Comparison of ENCODE assay signal across 8 cellular contexts in genomic region chr16:53100131-53100748, GRCh38. TPM values are rescaled to one million over a fixed set of nuclear protein-coding genes. Genes with fewer than 3 reads are reported as not detected.
A peak's percentile ranks its signal among the peaks of the same experiment; 100 is the strongest.
DNase-seq lines count a peak whose midpoint lies in the region; ATAC-seq, FAIRE-seq and TF ChIP-seq lines count a peak whose summit lies in the region.

No MANE protein-coding gene starts in this region.

- H3K9me3 ChIP-seq in SK-N-SH: no peaks in the 10 kb centered on the region
- no peaks in the 10 kb centered on the region for H3K9me3 ChIP-seq in keratinocyte (ENCODE audit: control insufficient read depth, low read depth, low read length)
- no peaks in the 10 kb centered on the region for H3K9me3 ChIP-seq in suprapubic skin

- CTCF ChIA-PET in SK-N-SH (lab: Yijun Ruan, JAX): interaction anchor here (0.8 to 3.4 kb wide), 8 partner anchors 15 to 57 kb away, joined by 3 to 31 read pairs (median 4); partner anchors contain the start of gene CHD9

- no peaks in the 10 kb centered on the region for H3K9me1 ChIP-seq in keratinocyte (ENCODE audit: control insufficient read depth, extremely low read depth, insufficient read depth, low read length)

- TF ChIP-seq POLR2A in suprapubic skin (IDR thresholded peaks at IDR 0.05) (no peak), GM12891 (IDR thresholded peaks at IDR 0.05; ENCODE audit: low read depth, low read length) (no peak)

- H3K4me1 ChIP-seq in SK-N-SH (ENCODE audit: control insufficient read depth in 1 of 2, insufficient read depth in 2 of 2, low read depth in 1 of 2, low read length in 1 of 2): peaks cover 17 to 25% of the 10 kb centered on the region in 2 experiments
- H3K4me1 ChIP-seq in keratinocyte (ENCODE audit: control insufficient read depth, extremely low read depth, insufficient read depth, low read length): peaks cover 23% of the 10 kb centered on the region
- peaks cover 44% of the 10 kb centered on the region for H3K4me1 ChIP-seq in suprapubic skin

- H3K4me2 ChIP-seq in SK-N-SH (peak overlapping the region; percentile 82), keratinocyte (ENCODE audit: control insufficient read depth, extremely low read depth, insufficient read depth, low read depth, low read length) (peak overlapping the region; percentile 88)

- no peaks in the 10 kb centered on the region for H3K36me3 Mint-ChIP-seq in activated T-helper 2 cell treated with anti-CD3 and anti-CD28 coated beads, Interferon-gamma antibody, Interleukin-2, Interleukin-4, amounts not matched to agents 10 μg/mL and 5 μg/mL and 100 μg/mL, durations not matched to agents 14 hours and 24 hours and 36 hours (ENCODE audit: low read depth)

- H2AFZ ChIP-seq in SK-N-SH (ENCODE audit: low read depth) (peak overlapping the region; percentile 37; the same call in 1 of the 2 replicates), keratinocyte (ENCODE audit: control insufficient read depth, low read length) (peak overlapping the region; percentile 57)

- 51% methylated on average over 9 of the region's 9 CpGs for WGBS in SK-N-SH (ENCODE audit: low lambda C conversion rate)
- whole genome bisulfite sequencing in suprapubic skin: 55% methylated on average over 9 of the region's 9 CpGs

- H3K9ac ChIP-seq in SK-N-SH (peak overlapping the region; percentile 74; the same call in 1 of the 2 replicates), keratinocyte (ENCODE audit: control insufficient read depth, extremely low read depth, insufficient read depth, low read length) (peak overlapping the region; percentile 77)

- no peaks in the 10 kb centered on the region for H3K27me3 Mint-ChIP-seq in activated T-helper 2 cell treated with anti-CD3 and anti-CD28 coated beads, Interferon-gamma antibody, Interleukin-2, Interleukin-4, amounts not matched to agents 10 μg/mL and 5 μg/mL and 100 μg/mL, durations not matched to agents 14 hours and 24 hours and 36 hours (ENCODE audit: low read depth)

- no peak for TF ChIP-seq RAD21 in SK-N-SH (IDR thresholded peaks at IDR 0.05; ENCODE audit: low read length)

- intact Hi-C loops in activated T-helper 2 cell treated with anti-CD3 and anti-CD28 coated beads, Interferon-gamma antibody, Interleukin-2, Interleukin-4, amounts not matched to agents 10 μg/mL and 5 μg/mL and 100 μg/mL, durations not matched to agents 14 hours and 24 hours and 36 hours (cut with micrococcal nuclease): no loop called here

- H3K27me3 ChIP-seq in SK-N-SH (ENCODE audit: insufficient read depth): no peaks in the 10 kb centered on the region
- H3K27me3 ChIP-seq in keratinocyte (ENCODE audit: control insufficient read depth, extremely low read depth, insufficient read depth, low read length): no peaks in the 10 kb centered on the region
- no peaks in the 10 kb centered on the region for H3K27me3 ChIP-seq in suprapubic skin

- dilution Hi-C loops in keratinocyte (cut with MboI; ENCODE audit: extremely low pct_ligation_motif_present, low sequenced_read_pairs): no loop called here

- H3K4me3 Mint-ChIP-seq in activated T-helper 2 cell treated with anti-CD3 and anti-CD28 coated beads, Interferon-gamma antibody, Interleukin-2, Interleukin-4, amounts not matched to agents 10 μg/mL and 5 μg/mL and 100 μg/mL, durations not matched to agents 14 hours and 24 hours and 36 hours (ENCODE audit: low read depth): peak overlapping the region; percentile 83

- TF ChIP-seq EP300 in SK-N-SH (IDR thresholded peaks at IDR 0.05; ENCODE audit: borderline replicate concordance in 1 of 2, low read depth in 1 of 2, low read length in 1 of 2): no peak
- TF ChIP-seq EP300 in suprapubic skin (IDR thresholded peaks at IDR 0.05): no peak

- DNase-seq in SK-N-SH (no peak), keratinocyte (ENCODE audit: low read depth, low spot score) (no peak), suprapubic skin (ENCODE audit: low spot score in 2 of 2) (no peak), NCI-H2081 treated with DMSO at 0.1 percent for 48 hours (lab: John Stamatoyannopoulos, UW) (no peak), NOMO-1 (lab: John Stamatoyannopoulos, UW; ENCODE audit: unreplicated experiment in 2 of 2) (no peak), GM12891 (ENCODE audit: insufficient read length, low spot score) (no peak)
- no peak for DNase-seq in activated T-helper 2 cell treated with anti-CD3 and anti-CD28 coated beads, Interferon-gamma antibody, Interleukin-2, Interleukin-4, amounts not matched to agents 10 μg/mL and 5 μg/mL and 100 μg/mL, durations not matched to agents 14 hours and 24 hours and 36 hours (ENCODE audit: low spot score)

- H3K27ac Mint-ChIP-seq in activated T-helper 2 cell treated with anti-CD3 and anti-CD28 coated beads, Interferon-gamma antibody, Interleukin-2, Interleukin-4, amounts not matched to agents 10 μg/mL and 5 μg/mL and 100 μg/mL, durations not matched to agents 14 hours and 24 hours and 36 hours: peak overlapping the region; percentile 22

- H3K9me3 Mint-ChIP-seq in activated T-helper 2 cell treated with anti-CD3 and anti-CD28 coated beads, Interferon-gamma antibody, Interleukin-2, Interleukin-4, amounts not matched to agents 10 μg/mL and 5 μg/mL and 100 μg/mL, durations not matched to agents 14 hours and 24 hours and 36 hours: no peaks in the 10 kb centered on the region

- H3K36me3 ChIP-seq in SK-N-SH (replicated peaks in 1 of 2; ENCODE audit: control insufficient read depth in 1 of 2, insufficient read depth in 2 of 2, low read length in 1 of 2): peaks cover 0 to 3% of the 10 kb centered on the region in 2 experiments
- H3K36me3 ChIP-seq in keratinocyte (ENCODE audit: control insufficient read depth in 2 of 2, extremely low read depth in 1 of 2, insufficient read depth in 2 of 2, low read length in 2 of 2): peaks cover 0 to 4% of the 10 kb centered on the region in 2 experiments
- no peaks in the 10 kb centered on the region for H3K36me3 ChIP-seq in suprapubic skin

- peaks cover 20% of the 10 kb centered on the region for H3K4me1 Mint-ChIP-seq in activated T-helper 2 cell treated with anti-CD3 and anti-CD28 coated beads, Interferon-gamma antibody, Interleukin-2, Interleukin-4, amounts not matched to agents 10 μg/mL and 5 μg/mL and 100 μg/mL, durations not matched to agents 14 hours and 24 hours and 36 hours (ENCODE audit: low read depth)

- TF ChIP-seq CTCF in SK-N-SH (IDR thresholded peaks at IDR 0.05) (no peak), keratinocyte (optimal IDR thresholded peaks at IDR 0.05 in 1 of 3, IDR thresholded peaks at IDR 0.05 in 1 of 3, conservative IDR thresholded peaks at IDR 0.05 in 1 of 3; ENCODE audit: extremely low read depth in 1 of 3, insufficient read depth in 2 of 3, low read length in 3 of 3) (no peak), suprapubic skin (IDR thresholded peaks at IDR 0.05) (no peak)

- peaks cover 38% of the 10 kb centered on the region for H3F3A ChIP-seq in SK-N-SH (replicated peaks; ENCODE audit: insufficient read depth)

- H3K27ac ChIP-seq in SK-N-SH (ENCODE audit: low read depth in 2 of 2, low read length in 1 of 2) (peak overlapping the region; percentile 99), keratinocyte (ENCODE audit: control insufficient read depth, insufficient read depth, low read length) (peak overlapping the region; percentile 96), suprapubic skin (peak overlapping the region; percentile 90)

- H3K79me2 ChIP-seq in SK-N-SH (ENCODE audit: insufficient read depth): peaks cover 68% of the 10 kb centered on the region
- peaks cover 19% of the 10 kb centered on the region for H3K79me2 ChIP-seq in keratinocyte (ENCODE audit: control insufficient read depth, insufficient read depth, low read length)

- H3K9me2 ChIP-seq in SK-N-SH: no peaks in the 10 kb centered on the region

- H4K20me1 ChIP-seq in SK-N-SH (ENCODE audit: insufficient read depth) (no peaks in the 10 kb centered on the region), keratinocyte (ENCODE audit: control insufficient read depth, extremely low read depth, insufficient read depth, low read length) (no peaks in the 10 kb centered on the region)

- POLR2A ChIA-PET in SK-N-SH (lab: Yijun Ruan, JAX): interaction anchor here (0.7 to 4.7 kb wide), 7 partner anchors 8 to 45 kb away, joined by 3 to 58 read pairs (median 16); partner anchors contain the start of gene CHD9

- peak overlapping the region; percentile 36 to 61 for H3K4me3 ChIP-seq in SK-N-SH (ENCODE audit: low read depth in 2 of 2, low read length in 1 of 2)
- peak overlapping the region; percentile 21 to 37 (median 35) for H3K4me3 ChIP-seq in keratinocyte (ENCODE audit: control insufficient read depth in 2 of 3, extremely low read depth in 1 of 3, insufficient read depth in 2 of 3, low read depth in 1 of 3, low read length in 3 of 3)
- peak overlapping the region; percentile 55 for H3K4me3 ChIP-seq in suprapubic skin

- no peak for FAIRE-seq in keratinocyte (lab: Jason Lieb, UNC)
- FAIRE-seq in GM12891 (lab: Jason Lieb, UNC): no peak

- ATAC-seq in SK-N-SH treated with all-trans-retinoic acid at 6 μM for 48 hours: no peak

RNA-seq across cellular contexts. Expression of gene CHD9, which starts 45.4 kb away (rescaled TPM):
- polyA plus RNA-seq in SK-N-SH (2012; rRNA removed): 6.2 and 9.2 TPM in 2 replicates
- polyA plus RNA-seq in SK-N-SH (2012; cell fraction: cytosol; rRNA removed): 8.2 and 10.6 TPM in 2 replicates
- 10.2 and 20.1 TPM in 2 replicates for polyA plus RNA-seq in SK-N-SH (2012; cell fraction: nucleus; rRNA removed)
- total RNA-seq in activated T-helper 2 cell treated with anti-CD3 and anti-CD28 coated beads, Interferon-gamma antibody, Interleukin-2, Interleukin-4, amounts not matched to agents 10 μg/mL and 5 μg/mL and 100 μg/mL, durations not matched to agents 14 hours and 24 hours and 36 hours: 25.0 and 27.1 TPM in 2 replicates
- polyA plus RNA-seq in keratinocyte: 18.5 to 32.8 TPM (median 24.7 TPM) in 3 replicates
- 66.4 TPM for polyA plus RNA-seq in keratinocyte (2011; ENCODE audit: low read depth)
- 7.3 and 17.0 TPM in 2 replicates for polyA plus RNA-seq in keratinocyte (2011; cell fraction: cytosol; rRNA removed)
- 40.9 and 55.0 TPM in 2 replicates for polyA plus RNA-seq in keratinocyte (2011; cell fraction: nucleus; rRNA removed)
- polyA plus RNA-seq in keratinocyte (2012; ENCODE audit: low replicate concordance): 13.0 and 14.7 TPM in 2 replicates
- 10.3 to 146 TPM (median 105 TPM) in 3 replicates for polyA minus RNA-seq in keratinocyte
- polyA minus RNA-seq in keratinocyte (2011; cell fraction: cytosol; rRNA and poly(A)+ RNA removed): 11.5 TPM
- polyA minus RNA-seq in keratinocyte (2011; cell fraction: nucleus; rRNA and poly(A)+ RNA removed): 64.3 and 116 TPM in 2 replicates
- total RNA-seq in suprapubic skin: 100 to 1,000 TPM in 1 of 4 donors, 10 to 100 TPM in 3; 56.6 to 129 (median 70.4) TPM
- polyA plus RNA-seq in GM12891 (2012; ENCODE audit: low read depth, missing spikeins): 26.8 TPM

RNA-seq across cellular contexts. Expression of gene CHD9NB, which starts 47.5 kb away (rescaled TPM):
- polyA plus RNA-seq in SK-N-SH (2012; rRNA removed) (2.5 and 2.7 TPM in 2 replicates), keratinocyte (0.53 to 0.89 TPM (median 0.64 TPM) in 3 replicates)
- 2.0 and 2.3 TPM in 2 replicates for polyA plus RNA-seq in SK-N-SH (2012; cell fraction: cytosol; rRNA removed)
- polyA plus RNA-seq in SK-N-SH (2012; cell fraction: nucleus; rRNA removed): 4.0 and 5.2 TPM in 2 replicates
- total RNA-seq in activated T-helper 2 cell treated with anti-CD3 and anti-CD28 coated beads, Interferon-gamma antibody, Interleukin-2, Interleukin-4, amounts not matched to agents 10 μg/mL and 5 μg/mL and 100 μg/mL, durations not matched to agents 14 hours and 24 hours and 36 hours: 0.25 and 0.32 TPM in 2 replicates
- 0.21 TPM for polyA plus RNA-seq in keratinocyte (2011; ENCODE audit: low read depth)
- polyA plus RNA-seq in keratinocyte (2011; cell fraction: cytosol; rRNA removed): 0.75 and 0.82 TPM in 2 replicates
- 2.1 TPM in 2 replicates for polyA plus RNA-seq in keratinocyte (2011; cell fraction: nucleus; rRNA removed)
- polyA plus RNA-seq in keratinocyte (2012; ENCODE audit: low replicate concordance): 0.79 and 1.3 TPM in 2 replicates
- 0.73 to 1.8 TPM (median 1.1 TPM) in 3 replicates for polyA minus RNA-seq in keratinocyte
- polyA minus RNA-seq in keratinocyte (2011; cell fraction: cytosol; rRNA and poly(A)+ RNA removed): not detected
- polyA minus RNA-seq in keratinocyte (2011; cell fraction: nucleus; rRNA and poly(A)+ RNA removed): 0.74 and 1.6 TPM in 2 replicates
- total RNA-seq in suprapubic skin: 10 to 100 TPM in 3 of 4 donors, 1 to 10 TPM in 1; 8.7 to 33.3 (median 17.0) TPM
- 1.2 TPM for polyA plus RNA-seq in GM12891 (2012; ENCODE audit: low read depth, missing spikeins)
